Comparison of ENCODE assay signal across 20 cellular contexts in the genomic region with DNA sequence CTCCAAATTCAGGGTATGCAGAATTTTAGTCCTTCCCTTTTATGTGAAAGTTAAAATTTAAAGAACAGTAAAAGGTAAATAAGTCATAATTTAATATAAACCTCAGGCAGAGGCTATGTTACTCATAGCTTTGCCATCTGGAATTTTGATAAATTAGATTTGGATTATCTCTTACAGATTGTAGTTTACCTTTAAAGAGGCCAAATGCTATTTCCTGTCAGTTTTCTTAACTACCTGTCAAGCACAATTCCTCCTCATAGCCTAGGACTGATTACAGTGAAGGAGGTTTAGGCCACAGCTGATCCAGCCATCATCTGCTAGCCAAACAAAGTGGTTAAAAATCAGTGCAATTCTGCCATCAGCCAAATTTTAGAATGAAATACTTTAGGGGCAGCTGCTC.
A peak's percentile ranks its signal among the peaks of the same experiment; 100 is the strongest.
DNase-seq lines count a peak whose midpoint lies in the region; ATAC-seq and FAIRE-seq lines count a peak whose summit lies in the region.
"Had no signal": no experiment of that assay in that cellular context is flagged by ENCODE, and none has a peak within 500 bp of the region (broad histone marks: within the 10 kb centered on the region; RNA-seq: fewer than 3 reads in every experiment).

No MANE protein-coding gene starts in this region.

- CTCF ChIA-PET in T-cell (lab: Charles Lee), result no interaction called here

- no peaks in the 10 kb centered on the region for H3K4me1 Mint-ChIP-seq in T-cell
- H3K4me1 Mint-ChIP-seq: B cell; CD4-positive, CD25-positive, alpha-beta regulatory T cell; GM23338 had no signal

- peaks cover 8 to 12% of the 10 kb centered on the region in 2 donors for H3K27me3 Mint-ChIP-seq in T-cell
- H3K27me3 Mint-ChIP-seq: CD4-positive, CD25-positive, alpha-beta regulatory T cell had no signal

- peak; percentile 37 for FAIRE-seq in urothelium cell line (lab: Jason Lieb, UNC)
- FAIRE-seq: A204.1, G401.6, GM12878 had no signal

- no peaks in the 10 kb centered on the region for H3K9me3 Mint-ChIP-seq in T-cell
- H3K9me3 Mint-ChIP-seq: CD8-positive, alpha-beta T cell; GM23338; HFFc6 had no signal

- ATAC-seq in T-cell (replicated peaks in 1 of 4) (no peak), GM18517 (IDR thresholded peaks at IDR 0.05; ENCODE audit: unreplicated experiment) (no peak)
- ATAC-seq: CD8-positive, alpha-beta T cell; GM12878; GM23338 had no signal

- POLR2A ChIA-PET in T-cell (lab: Charles Lee), result no interaction called here

- no peak overlapping the region for H3K27ac Mint-ChIP-seq in T-cell
- H3K27ac Mint-ChIP-seq: B cell; CD4-positive, CD25-positive, alpha-beta regulatory T cell; CD8-positive, alpha-beta T cell; GM23338; H9; HFFc6 had no signal

- DNase-seq in NCI-H82 (lab: John Stamatoyannopoulos, UW), result peak; percentile 39
- no peak for DNase-seq in NCI-H82 treated with DMSO at 0.1 percent for 48 hours (lab: John Stamatoyannopoulos, UW; ENCODE audit: unreplicated experiment)
- DNase-seq in SK-N-DZ (ENCODE audit: low spot score), result peak; percentile 83
- DNase-seq in myocyte (ENCODE audit: low read depth), result peak; percentile 1
- DNase-seq in urothelium cell line (ENCODE audit: low spot score), result no peak
- no peak for DNase-seq in T-cell
- DNase-seq in NCI-H2029 (lab: John Stamatoyannopoulos, UW), result no peak
- DNase-seq: Caco-2; CD4-positive, CD25-positive, alpha-beta regulatory T cell; CD8-positive, alpha-beta T cell; DMS153; DND-41; H9; HFFc6 had no signal

- no peaks in the 10 kb centered on the region for H3K36me3 Mint-ChIP-seq in T-cell
- H3K36me3 Mint-ChIP-seq: CD4-positive, CD25-positive, alpha-beta regulatory T cell; CD8-positive, alpha-beta T cell had no signal

- H3K4me3 Mint-ChIP-seq in T-cell, result no peak overlapping the region
- H3K4me3 Mint-ChIP-seq: B cell; CD4-positive, CD25-positive, alpha-beta regulatory T cell; CD8-positive, alpha-beta T cell; GM23338; H9; HFFc6 had no signal

Comparison
In these comparisons a context has a peak if more than half of its experiments do, and no peak if none do; other contexts are left out.
1. DNase-seq: peak in NCI-H82 (single experiment), SK-N-DZ (single experiment) and myocyte (single experiment); none in NCI-H82 treated with DMSO at 0.1 percent for 48 hours (single experiment), urothelium cell line (single experiment), T-cell (0 of 34) and NCI-H2029 (single experiment).